3 cellular contexts compared by ENCODE assay signal in genomic region chrX:101184871-101185270, GRCh38. TPM values are rescaled to one million over a fixed set of nuclear protein-coding genes. Genes with fewer than 3 reads are reported as not detected.
"Had no signal": no experiment of that assay in that cellular context is flagged by ENCODE, and none has a peak within 500 bp of the region (broad histone marks: within the 10 kb centered on the region; RNA-seq: fewer than 3 reads in every experiment).

No MANE protein-coding gene starts in this region.

RNA-seq across cellular contexts. Expression of gene DRP2, which starts 34.7 kb away (rescaled TPM):
- total RNA-seq: body of pancreas, lower lobe of right lung, upper lobe of right lung had no signal
